ENCODE assay signal across 2 cellular contexts in the genomic region with DNA sequence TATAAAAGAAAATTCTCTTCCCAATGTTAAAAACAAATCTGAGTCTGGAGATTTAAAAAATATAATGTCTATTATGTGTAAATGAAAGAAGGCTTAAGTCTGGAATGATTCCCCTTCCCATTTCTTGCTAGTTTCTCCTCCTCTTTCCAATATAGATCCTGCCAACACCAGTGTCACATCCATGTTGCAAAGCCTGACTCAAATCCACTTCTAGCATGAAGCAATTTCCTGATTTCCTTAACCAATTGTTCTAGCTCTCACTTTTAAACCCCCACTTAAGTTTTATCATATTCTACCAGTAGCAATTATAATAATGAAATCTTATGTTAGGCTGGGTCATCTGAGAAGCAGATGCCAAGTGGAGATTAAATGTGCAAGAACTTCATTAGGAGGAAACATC.
TF ChIP-seq lines count a peak whose summit lies in the region.

No MANE protein-coding gene starts in this region.

TF ChIP-seq in SK-N-SH, 30 proteins besides CTCF, POLR2A, EP300 and RAD21 (continued from another document):
- TF ChIP-seq, protein P1, sequence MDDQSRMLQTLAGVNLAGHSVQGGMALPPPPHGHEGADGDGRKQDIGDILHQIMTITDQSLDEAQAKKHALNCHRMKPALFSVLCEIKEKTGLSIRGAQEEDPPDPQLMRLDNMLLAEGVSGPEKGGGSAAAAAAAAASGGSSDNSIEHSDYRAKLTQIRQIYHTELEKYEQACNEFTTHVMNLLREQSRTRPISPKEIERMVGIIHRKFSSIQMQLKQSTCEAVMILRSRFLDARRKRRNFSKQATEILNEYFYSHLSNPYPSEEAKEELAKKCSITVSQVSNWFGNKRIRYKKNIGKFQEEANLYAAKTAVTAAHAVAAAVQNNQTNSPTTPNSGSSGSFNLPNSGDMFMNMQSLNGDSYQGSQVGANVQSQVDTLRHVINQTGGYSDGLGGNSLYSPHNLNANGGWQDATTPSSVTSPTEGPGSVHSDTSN (IDR thresholded peaks at IDR 0.05), result no peak
- no peak for TF ChIP-seq SMC3 (IDR thresholded peaks at IDR 0.05; ENCODE audit: low read depth, low read length)
- TF ChIP-seq TEAD4 (IDR thresholded peaks at IDR 0.05; ENCODE audit: borderline replicate concordance, insufficient read depth), result no peak
- TF ChIP-seq SIN3A (IDR thresholded peaks at IDR 0.05; ENCODE audit: borderline replicate concordance, low read depth, low read length), result no peak
- no peak for TF ChIP-seq CHD2 (IDR thresholded peaks at IDR 0.05; ENCODE audit: low read length, partially characterized antibody)
- TF ChIP-seq RXRA (IDR thresholded peaks at IDR 0.05; ENCODE audit: borderline replicate concordance, low read depth), result no peak
- TF ChIP-seq, protein P2, sequence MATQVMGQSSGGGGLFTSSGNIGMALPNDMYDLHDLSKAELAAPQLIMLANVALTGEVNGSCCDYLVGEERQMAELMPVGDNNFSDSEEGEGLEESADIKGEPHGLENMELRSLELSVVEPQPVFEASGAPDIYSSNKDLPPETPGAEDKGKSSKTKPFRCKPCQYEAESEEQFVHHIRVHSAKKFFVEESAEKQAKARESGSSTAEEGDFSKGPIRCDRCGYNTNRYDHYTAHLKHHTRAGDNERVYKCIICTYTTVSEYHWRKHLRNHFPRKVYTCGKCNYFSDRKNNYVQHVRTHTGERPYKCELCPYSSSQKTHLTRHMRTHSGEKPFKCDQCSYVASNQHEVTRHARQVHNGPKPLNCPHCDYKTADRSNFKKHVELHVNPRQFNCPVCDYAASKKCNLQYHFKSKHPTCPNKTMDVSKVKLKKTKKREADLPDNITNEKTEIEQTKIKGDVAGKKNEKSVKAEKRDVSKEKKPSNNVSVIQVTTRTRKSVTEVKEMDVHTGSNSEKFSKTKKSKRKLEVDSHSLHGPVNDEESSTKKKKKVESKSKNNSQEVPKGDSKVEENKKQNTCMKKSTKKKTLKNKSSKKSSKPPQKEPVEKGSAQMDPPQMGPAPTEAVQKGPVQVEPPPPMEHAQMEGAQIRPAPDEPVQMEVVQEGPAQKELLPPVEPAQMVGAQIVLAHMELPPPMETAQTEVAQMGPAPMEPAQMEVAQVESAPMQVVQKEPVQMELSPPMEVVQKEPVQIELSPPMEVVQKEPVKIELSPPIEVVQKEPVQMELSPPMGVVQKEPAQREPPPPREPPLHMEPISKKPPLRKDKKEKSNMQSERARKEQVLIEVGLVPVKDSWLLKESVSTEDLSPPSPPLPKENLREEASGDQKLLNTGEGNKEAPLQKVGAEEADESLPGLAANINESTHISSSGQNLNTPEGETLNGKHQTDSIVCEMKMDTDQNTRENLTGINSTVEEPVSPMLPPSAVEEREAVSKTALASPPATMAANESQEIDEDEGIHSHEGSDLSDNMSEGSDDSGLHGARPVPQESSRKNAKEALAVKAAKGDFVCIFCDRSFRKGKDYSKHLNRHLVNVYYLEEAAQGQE (IDR thresholded peaks at IDR 0.05; ENCODE audit: low read depth, low read length), result no peak
- TF ChIP-seq MXI1 (IDR thresholded peaks at IDR 0.05; ENCODE audit: low read depth, low read length), result no peak
- no peak for TF ChIP-seq FOXJ3 (CRISPR knock-in tag; IDR thresholded peaks at IDR 0.05)

TF ChIP-seq in SK-N-SH treated with all-trans-retinoic acid at 6 μM for 48 hours, 23 proteins besides CTCF, POLR2A, EP300 and RAD21 (continued from another document):
- TF ChIP-seq, protein P3, sequence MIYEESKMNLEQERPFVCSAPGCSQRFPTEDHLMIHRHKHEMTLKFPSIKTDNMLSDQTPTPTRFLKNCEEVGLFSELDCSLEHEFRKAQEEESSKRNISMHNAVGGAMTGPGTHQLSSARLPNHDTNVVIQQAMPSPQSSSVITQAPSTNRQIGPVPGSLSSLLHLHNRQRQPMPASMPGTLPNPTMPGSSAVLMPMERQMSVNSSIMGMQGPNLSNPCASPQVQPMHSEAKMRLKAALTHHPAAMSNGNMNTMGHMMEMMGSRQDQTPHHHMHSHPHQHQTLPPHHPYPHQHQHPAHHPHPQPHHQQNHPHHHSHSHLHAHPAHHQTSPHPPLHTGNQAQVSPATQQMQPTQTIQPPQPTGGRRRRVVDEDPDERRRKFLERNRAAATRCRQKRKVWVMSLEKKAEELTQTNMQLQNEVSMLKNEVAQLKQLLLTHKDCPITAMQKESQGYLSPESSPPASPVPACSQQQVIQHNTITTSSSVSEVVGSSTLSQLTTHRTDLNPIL (CRISPR knock-in tag; IDR thresholded peaks at IDR 0.05; ENCODE audit: low read depth), result no peak
